7 cellular contexts compared by ENCODE assay signal in genomic region chr3:120004008-120004498, GRCh38.
DNase-seq lines count a peak whose midpoint lies in the region; ATAC-seq and TF ChIP-seq lines count a peak whose summit lies in the region.
"Not testable (repeated sequence)": the region's sequence is repeated elsewhere in the genome, so short reads cannot be mapped to it uniquely, and the experiment has no call there.

No MANE protein-coding gene starts in this region.

- H4K91ac ChIP-seq in H9 (ENCODE audit: insufficient read length, low read depth, low read length) = not testable (repeated sequence)

- not testable (repeated sequence) for ATAC-seq in PC-3; memory B cell (ENCODE audit: low read depth)

- WGBS in H9 (ENCODE audit: extremely low coverage, insufficient read length, low lambda C conversion rate) = no CpG with 5 or more reads among the region's 11 CpGs
- 45% methylated on average over 11 of the region's 11 CpGs for WGBS in smooth muscle cell (ENCODE audit: low lambda C conversion rate)

- H3K36me3 Mint-ChIP-seq in H9 (ENCODE audit: insufficient read depth in 1 of 3, low read depth in 3 of 3) = peaks cover 24 to 52% (median 37%) of the 10 kb centered on the region in 3 experiments
- peaks cover 53% of the 10 kb centered on the region for H3K36me3 Mint-ChIP-seq in activated T-cell treated with anti-CD3 and anti-CD28 coated beads, Interleukin-2, amount 50 U/mL, for 24 hours (ENCODE audit: low read depth)
- H3K36me3 Mint-ChIP-seq in glutamatergic neuron (ENCODE audit: unreplicated experiment) = not testable (repeated sequence)
- H3K36me3 Mint-ChIP-seq in memory B cell = peaks cover 32% of the 10 kb centered on the region

- H2BK20ac ChIP-seq in H9 (ENCODE audit: low read depth, low read length, poor library complexity, severe bottlenecking) = not testable (repeated sequence)

- not testable (repeated sequence) for BruUV-seq in PC-3 (replicated peaks; lab: Mats Ljungman, UMichigan)

- peak overlapping the region; percentile 11 for H3K4me2 ChIP-seq in H9 (ENCODE audit: insufficient read depth, insufficient read length, low read length)
- H3K4me2 ChIP-seq in PC-3 (ENCODE audit: low read length) = not testable (repeated sequence)
- peak overlapping the region; percentile 71 for H3K4me2 ChIP-seq in smooth muscle cell

- H3K4ac ChIP-seq in H9 (ENCODE audit: low read depth, low read length) = not testable (repeated sequence)

- H3K27ac Mint-ChIP-seq in H9 = peak overlapping the region; percentile 14 to 95 (median 52); a peak in 6 of 7 replicates
- H3K27ac Mint-ChIP-seq in activated T-cell treated with anti-CD3 and anti-CD28 coated beads, Interleukin-2, amount 50 U/mL, for 24 hours; glutamatergic neuron (ENCODE audit: unreplicated experiment): not testable (repeated sequence)
- peak overlapping the region; percentile 8 for H3K27ac Mint-ChIP-seq in memory B cell

- not testable (repeated sequence) for H3F3A ChIP-seq in PC-3 (ENCODE audit: low read length, unreplicated experiment); smooth muscle cell (ENCODE audit: low read depth)

- CTCF ChIA-PET in PC-3 (lab: Charles Lee) = not testable (repeated sequence)

- H3K27me3 ChIP-seq in H9 (ENCODE audit: insufficient read depth, low read length); PC-3 (ENCODE audit: low read length); smooth muscle cell (ENCODE audit: low read depth): not testable (repeated sequence)

- not testable (repeated sequence) for H3K9me2 ChIP-seq in PC-3 (replicated peaks; ENCODE audit: low read length)

- not testable (repeated sequence) for H4K5ac ChIP-seq in H9 (ENCODE audit: insufficient read length, low read depth, low read length)

- not testable (repeated sequence) for H3K4me1 ChIP-seq in H9 (ENCODE audit: insufficient read depth, low read length); PC-3 (ENCODE audit: insufficient read depth, low read length)
- peaks cover 13% of the 10 kb centered on the region for H3K4me1 ChIP-seq in smooth muscle cell (ENCODE audit: low read depth)

- not testable (repeated sequence) for H3K23me2 ChIP-seq in H9 (ENCODE audit: insufficient read length, low read depth, low read length, poor library complexity, severe bottlenecking)

- not testable (repeated sequence) for H2AFZ ChIP-seq in H9 (ENCODE audit: low read length); PC-3 (ENCODE audit: low read length); smooth muscle cell (ENCODE audit: low read depth)

- H4K8ac ChIP-seq in H9 (replicated peaks; ENCODE audit: insufficient read length, low read depth, low read length) = not testable (repeated sequence)

- not testable (repeated sequence) for H2BK120ac ChIP-seq in H9 (ENCODE audit: low read depth, low read length, poor library complexity, severe bottlenecking)

- DNase-seq in H9 = peak; percentile 68
- peak; percentile 12 for DNase-seq in PC-3
- DNase-seq in activated T-cell treated with anti-CD3 and anti-CD28 coated beads, Interleukin-2, amount 50 U/mL, for 24 hours = peak; percentile 37
- DNase-seq in cardiac fibroblast (ENCODE audit: low read depth in 2 of 2) = peak; percentile 29 to 40
- DNase-seq in glutamatergic neuron = peak; percentile 34
- DNase-seq in memory B cell (ENCODE audit: low spot score in 2 of 2); smooth muscle cell (lab: John Stamatoyannopoulos, UW; ENCODE audit: unreplicated experiment): not testable (repeated sequence)

- H3K4me1 Mint-ChIP-seq in H9 = peaks cover 46 to 59% of the 10 kb centered on the region in 2 experiments
- H3K4me1 Mint-ChIP-seq in activated T-cell treated with anti-CD3 and anti-CD28 coated beads, Interleukin-2, amount 50 U/mL, for 24 hours (ENCODE audit: low read depth) = peaks cover 64% of the 10 kb centered on the region
- peaks cover 17% of the 10 kb centered on the region for H3K4me1 Mint-ChIP-seq in glutamatergic neuron (ENCODE audit: low read depth, unreplicated experiment)
- peaks cover 37% of the 10 kb centered on the region for H3K4me1 Mint-ChIP-seq in memory B cell

- H4K20me1 ChIP-seq in H9 (ENCODE audit: control insufficient read depth, insufficient read depth, insufficient read length) = not testable (repeated sequence)
- H4K20me1 ChIP-seq in PC-3 (ENCODE audit: low read length) (peaks cover 15% of the 10 kb centered on the region), smooth muscle cell (ENCODE audit: low read depth) (peaks cover 96% of the 10 kb centered on the region)

- POLR2A ChIA-PET in PC-3 (lab: Charles Lee; ENCODE audit: unreplicated experiment) = not testable (repeated sequence)

- intact Hi-C loops in PC-3 (cut with micrococcal nuclease) = not testable (repeated sequence)

- H3K18ac ChIP-seq in H9 (ENCODE audit: insufficient read length, low read depth, low read length) = peak overlapping the region; percentile 92

- H3K9ac ChIP-seq in H9 (ENCODE audit: extremely low read depth, insufficient read length, low read length); PC-3 (ENCODE audit: low read length); smooth muscle cell (ENCODE audit: low read depth): not testable (repeated sequence)

- not testable (repeated sequence) for H3K56ac ChIP-seq in H9 (ENCODE audit: insufficient read length, low read depth, low read length)

- not testable (repeated sequence) for H3K23ac ChIP-seq in H9 (ENCODE audit: insufficient read length, low read depth, low read length)

- not testable (repeated sequence) for H3T11ph ChIP-seq in H9 (ENCODE audit: low read length)

- not testable (repeated sequence) for H3K14ac ChIP-seq in H9 (ENCODE audit: insufficient read depth, low read length)

- H3K4me3 ChIP-seq in PC-3 (ENCODE audit: low read length); cardiac fibroblast (replicated peaks in 1 of 2; ENCODE audit: low read depth in 2 of 2, low read length in 2 of 2); smooth muscle cell: not testable (repeated sequence)

- H3K4me3 Mint-ChIP-seq in H9 = peak overlapping the region in 1 of 2 experiments; percentile 24; a peak in 2 of 5 replicates
- not testable (repeated sequence) for H3K4me3 Mint-ChIP-seq in activated T-cell treated with anti-CD3 and anti-CD28 coated beads, Interleukin-2, amount 50 U/mL, for 24 hours; glutamatergic neuron (ENCODE audit: unreplicated experiment); memory B cell

- not testable (repeated sequence) for H3K79me2 ChIP-seq in H9 (ENCODE audit: insufficient read depth, low read length)
- H3K79me2 ChIP-seq in PC-3 (ENCODE audit: low read length) (peaks cover 92% of the 10 kb centered on the region), smooth muscle cell (ENCODE audit: low read depth) (peaks cover 97% of the 10 kb centered on the region)

- H2BK12ac ChIP-seq in H9 (ENCODE audit: insufficient read length, low read depth, low read length) = not testable (repeated sequence)

- not testable (repeated sequence) for H3K27ac ChIP-seq in H9 (ENCODE audit: insufficient read length, low read depth, low read length); PC-3 (ENCODE audit: low read length)
- peak overlapping the region; percentile 27 for H3K27ac ChIP-seq in smooth muscle cell (ENCODE audit: low read depth)

- not testable (repeated sequence) for H3K9me3 ChIP-seq in H9 (ENCODE audit: control insufficient read depth, low read depth, low read length); PC-3 (ENCODE audit: low read length); smooth muscle cell (replicated peaks; ENCODE audit: low read depth)

- not testable (repeated sequence) for H2BK15ac ChIP-seq in H9 (ENCODE audit: low read depth, low read length)

- not testable (repeated sequence) for H3K36me3 ChIP-seq in PC-3 (ENCODE audit: low read depth, low read length); smooth muscle cell (ENCODE audit: low read depth)

- H2BK5ac ChIP-seq in H9 (ENCODE audit: insufficient read length, low read length) = not testable (repeated sequence)

- not testable (repeated sequence) for H2AK5ac ChIP-seq in H9 (ENCODE audit: insufficient read length, low read length)

- H3K79me1 ChIP-seq in H9 (ENCODE audit: insufficient read depth, low read depth, low read length, poor library complexity, severe bottlenecking) = not testable (repeated sequence)

- H3K9me3 Mint-ChIP-seq in H9 = peaks cover 24 to 35% of the 10 kb centered on the region in 2 experiments
- H3K9me3 Mint-ChIP-seq in activated T-cell treated with anti-CD3 and anti-CD28 coated beads, Interleukin-2, amount 50 U/mL, for 24 hours = peaks cover 17% of the 10 kb centered on the region
- peaks cover 32% of the 10 kb centered on the region for H3K9me3 Mint-ChIP-seq in glutamatergic neuron (ENCODE audit: unreplicated experiment)
- H3K9me3 Mint-ChIP-seq in memory B cell = not testable (repeated sequence)

- H3K27me3 Mint-ChIP-seq in H9 (ENCODE audit: low read depth); activated T-cell treated with anti-CD3 and anti-CD28 coated beads, Interleukin-2, amount 50 U/mL, for 24 hours; glutamatergic neuron (ENCODE audit: unreplicated experiment); memory B cell: not testable (repeated sequence)

- peak; percentile 21; the same call in 1 of the 3 replicates for TF ChIP-seq CTCF in H9 (conservative IDR thresholded peaks at IDR 0.05)
- TF ChIP-seq CTCF in PC-3 (conservative IDR thresholded peaks at IDR 0.05; ENCODE audit: low read depth, low read length); cardiac fibroblast (IDR thresholded peaks at IDR 0.05; ENCODE audit: low read depth, low read length); glutamatergic neuron (IDR thresholded peaks at IDR 0.05; ENCODE audit: partially characterized antibody, unreplicated experiment); smooth muscle cell (IDR thresholded peaks at IDR 0.05; ENCODE audit: borderline replicate concordance, insufficient read depth, poor library complexity, severe bottlenecking): not testable (repeated sequence)
